17 cellular contexts compared by ENCODE assay signal in genomic region chr11:6673523-6673922, GRCh38.
"Had no signal": no experiment of that assay in that cellular context is flagged by ENCODE, and none has a peak within 500 bp of the region (broad histone marks: within the 10 kb centered on the region; RNA-seq: fewer than 3 reads in every experiment).

No MANE protein-coding gene starts in this region.

- H3K4me3 Mint-ChIP-seq: central memory CD8-positive, alpha-beta T cell; endodermal cell; mesothelial cell of epicardium; nephron progenitor cell; stimulated activated memory B cell treated with anti-CD40 and anti-IgM and Interleukin-4, amounts not matched to agents 10 μg/mL and 1 μg/mL and 100 μg/mL, for 72 hours had no signal

- ATAC-seq: stimulated activated memory B cell treated with anti-CD40 and anti-IgM and Interleukin-4, amounts not matched to agents 10 μg/mL and 1 μg/mL and 100 μg/mL, for 72 hours; upper lobe of right lung had no signal

- H3K36me3 Mint-ChIP-seq: mesothelial cell of epicardium; stimulated activated memory B cell treated with anti-CD40 and anti-IgM and Interleukin-4, amounts not matched to agents 10 μg/mL and 1 μg/mL and 100 μg/mL, for 72 hours had no signal

- FAIRE-seq: keratinocyte, TTC549 had no signal

- H3K27me3 Mint-ChIP-seq: central memory CD8-positive, alpha-beta T cell; stimulated activated memory B cell treated with anti-CD40 and anti-IgM and Interleukin-4, amounts not matched to agents 10 μg/mL and 1 μg/mL and 100 μg/mL, for 72 hours had no signal

- H3K27ac Mint-ChIP-seq: endodermal cell; mesothelial cell of epicardium; nephron progenitor cell; stimulated activated memory B cell treated with anti-CD40 and anti-IgM and Interleukin-4, amounts not matched to agents 10 μg/mL and 1 μg/mL and 100 μg/mL, for 72 hours had no signal

- DNase-seq: activated effector memory CD4-positive, alpha-beta T cell treated with Interleukin-2 at 50 U/mL for 16 hours; activated T-cell treated with anti-CD3 and anti-CD28 coated beads for 4 hours; colonic mucosa; endodermal cell; hypothalamus; nephron progenitor cell; occipital lobe; posterior cingulate gyrus; sigmoid colon; SJCRH30; stimulated activated CD4-positive, alpha-beta T cell treated with anti-CD3 and anti-CD28 coated beads, Interleukin-4, amount 100 ng/mL, for 24 hours; upper lobe of right lung had no signal

- H3K9me3 Mint-ChIP-seq: central memory CD8-positive, alpha-beta T cell; endodermal cell; mesothelial cell of epicardium; nephron progenitor cell; stimulated activated memory B cell treated with anti-CD40 and anti-IgM and Interleukin-4, amounts not matched to agents 10 μg/mL and 1 μg/mL and 100 μg/mL, for 72 hours had no signal

- H3K4me1 Mint-ChIP-seq: mesothelial cell of epicardium; nephron progenitor cell; stimulated activated memory B cell treated with anti-CD40 and anti-IgM and Interleukin-4, amounts not matched to agents 10 μg/mL and 1 μg/mL and 100 μg/mL, for 72 hours had no signal
